ENCODE assay signal across 29 cellular contexts in the genomic region with DNA sequence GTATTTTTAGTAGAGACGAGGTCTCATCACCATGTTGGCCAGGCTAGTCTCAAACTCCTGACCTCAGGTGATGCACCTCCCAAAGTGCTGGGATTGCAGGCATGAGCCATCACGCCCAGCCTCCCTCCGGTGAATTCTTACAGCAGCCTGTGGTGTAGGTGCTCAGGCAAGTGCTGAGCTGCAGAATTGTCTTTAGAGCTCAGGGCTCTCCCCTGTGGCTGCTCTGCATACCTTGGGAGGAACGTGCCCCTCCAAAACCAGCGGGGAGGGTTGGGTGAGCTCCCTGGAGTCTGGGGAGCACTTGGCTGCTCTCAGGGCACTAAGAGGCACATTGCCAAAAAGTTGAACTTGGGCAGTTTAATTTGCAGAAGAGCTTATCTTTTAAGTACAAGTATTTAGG.
"Had no signal": no experiment of that assay in that cellular context is flagged by ENCODE, and none has a peak within 500 bp of the region (broad histone marks: within the 10 kb centered on the region; RNA-seq: fewer than 3 reads in every experiment).

No MANE protein-coding gene starts in this region.

- H3K27me3 Mint-ChIP-seq: naive thymus-derived CD8-positive, alpha-beta T cell; natural killer cell treated with Interleukin-12 subunit alpha and Interleukin-12 subunit beta and Interleukin-15 and Interleukin-18, amount 100 ng/mL, for 72 hours; progenitor cell of endocrine pancreas; stimulated activated naive B cell treated with anti-CD40 and anti-IgM and Interleukin-4, amounts not matched to agents 10 μg/mL and 1 μg/mL and 100 μg/mL, for 72 hours; stimulated activated naive CD8-positive, alpha-beta T cell treated with anti-CD3 and anti-CD28 coated beads, Interleukin-15, Interleukin-2, amounts not matched to agents 100 ng/mL and 50 ng/mL, for 24 hours; type B pancreatic cell had no signal

- H3K27ac ChIP-seq: ovary, parathyroid adenoma, psoas muscle, right lobe of liver, sigmoid colon, stomach, thoracic aorta, tibial artery, transverse colon, upper lobe of right lung, uterus had no signal

- H3K79me2 ChIP-seq: parathyroid adenoma had no signal

- H3K27me3 ChIP-seq: ovary, right lobe of liver, sigmoid colon, stomach, tibial artery, transverse colon, upper lobe of right lung, uterus had no signal

- H3K4me3 ChIP-seq: ovary, psoas muscle, right lobe of liver, sigmoid colon, stomach, thoracic aorta, tibial artery, transverse colon, upper lobe of right lung, uterus had no signal

- H3K4me1 ChIP-seq: sigmoid colon, tibial artery, transverse colon, upper lobe of right lung, uterus had no signal

- ATAC-seq: naive thymus-derived CD8-positive, alpha-beta T cell; natural killer cell treated with Interleukin-12 subunit alpha and Interleukin-12 subunit beta and Interleukin-15 and Interleukin-18, amount 100 ng/mL, for 72 hours; psoas muscle; right cardiac atrium; right lobe of liver; stimulated activated effector memory CD8-positive, alpha-beta T cell treated with anti-CD3 and anti-CD28 coated beads, Interleukin-12 subunit alpha, Interleukin-12 subunit beta, amount 100 ng/mL, for 72 hours; stimulated activated naive B cell treated with anti-CD40 and anti-IgM and Interleukin-4, amounts not matched to agents 10 μg/mL and 1 μg/mL and 100 μg/mL, for 72 hours; upper lobe of right lung had no signal

- H3K27ac Mint-ChIP-seq: natural killer cell treated with Interleukin-12 subunit alpha and Interleukin-12 subunit beta and Interleukin-15 and Interleukin-18, amount 100 ng/mL, for 72 hours; progenitor cell of endocrine pancreas; stimulated activated effector memory CD8-positive, alpha-beta T cell treated with anti-CD3 and anti-CD28 coated beads, Interleukin-12 subunit alpha, Interleukin-12 subunit beta, amount 100 ng/mL, for 72 hours; stimulated activated naive B cell treated with anti-CD40 and anti-IgM and Interleukin-4, amounts not matched to agents 10 μg/mL and 1 μg/mL and 100 μg/mL, for 72 hours; stimulated activated naive CD8-positive, alpha-beta T cell treated with anti-CD3 and anti-CD28 coated beads, Interleukin-15, Interleukin-2, amounts not matched to agents 100 ng/mL and 50 ng/mL, for 24 hours had no signal

- H3K36me3 ChIP-seq: ovary, uterus had no signal

- H3K9me3 ChIP-seq: ovary, psoas muscle, right lobe of liver, sigmoid colon, stomach, thoracic aorta, tibial artery, transverse colon, upper lobe of right lung, uterus had no signal

- H2AFZ ChIP-seq: parathyroid adenoma had no signal

- H3K4me1 Mint-ChIP-seq: nephron progenitor cell, neural crest cell had no signal

- DNase-seq: naive thymus-derived CD8-positive, alpha-beta T cell; nephron progenitor cell; occipital lobe; ovary; posterior cingulate gyrus; psoas muscle; right cardiac atrium; right lobe of liver; sigmoid colon; small intestine; stimulated activated CD4-positive, alpha-beta T cell treated with anti-CD3 and anti-CD28 coated beads, Interleukin-15, amount 100 ng/mL, for 24 hours; stimulated activated CD4-positive, alpha-beta T cell treated with anti-CD3 and anti-CD28 coated beads, Interleukin-2, amount 100 ng/mL, for 24 hours; stimulated activated CD4-positive, alpha-beta T cell treated with anti-CD3 and anti-CD28 coated beads, Interleukin-2, amount 100 ng/mL, for 48 hours; stimulated activated CD4-positive, alpha-beta T cell treated with anti-CD3 and anti-CD28 coated beads, Interleukin-4, amount 100 ng/mL, for 24 hours; stimulated activated naive B cell treated with anti-CD40 and anti-IgM and Interleukin-4, amounts not matched to agents 10 μg/mL and 1 μg/mL and 100 μg/mL, for 72 hours; stimulated activated naive CD4-positive, alpha-beta T cell treated with Interleukin-2 at 50 U/mL for 16 hours; stomach; tibial artery; transverse colon; upper lobe of right lung; uterus had no signal

- H3K9ac ChIP-seq: parathyroid adenoma had no signal

- H3K9me3 Mint-ChIP-seq: naive thymus-derived CD8-positive, alpha-beta T cell; natural killer cell treated with Interleukin-12 subunit alpha and Interleukin-12 subunit beta and Interleukin-15 and Interleukin-18, amount 100 ng/mL, for 72 hours; neural crest cell; stimulated activated effector memory CD8-positive, alpha-beta T cell treated with anti-CD3 and anti-CD28 coated beads, Interleukin-12 subunit alpha, Interleukin-12 subunit beta, amount 100 ng/mL, for 72 hours; stimulated activated naive B cell treated with anti-CD40 and anti-IgM and Interleukin-4, amounts not matched to agents 10 μg/mL and 1 μg/mL and 100 μg/mL, for 72 hours; stimulated activated naive CD8-positive, alpha-beta T cell treated with anti-CD3 and anti-CD28 coated beads, Interleukin-15, Interleukin-2, amounts not matched to agents 100 ng/mL and 50 ng/mL, for 24 hours; type B pancreatic cell had no signal

- H3K4me3 Mint-ChIP-seq: naive thymus-derived CD8-positive, alpha-beta T cell; natural killer cell treated with Interleukin-12 subunit alpha and Interleukin-12 subunit beta and Interleukin-15 and Interleukin-18, amount 100 ng/mL, for 72 hours; nephron progenitor cell; neural crest cell; stimulated activated effector memory CD8-positive, alpha-beta T cell treated with anti-CD3 and anti-CD28 coated beads, Interleukin-12 subunit alpha, Interleukin-12 subunit beta, amount 100 ng/mL, for 72 hours; stimulated activated naive B cell treated with anti-CD40 and anti-IgM and Interleukin-4, amounts not matched to agents 10 μg/mL and 1 μg/mL and 100 μg/mL, for 72 hours; stimulated activated naive CD8-positive, alpha-beta T cell treated with anti-CD3 and anti-CD28 coated beads, Interleukin-15, Interleukin-2, amounts not matched to agents 100 ng/mL and 50 ng/mL, for 24 hours; type B pancreatic cell had no signal
